9 cellular contexts compared by ENCODE assay signal in the genomic region with DNA sequence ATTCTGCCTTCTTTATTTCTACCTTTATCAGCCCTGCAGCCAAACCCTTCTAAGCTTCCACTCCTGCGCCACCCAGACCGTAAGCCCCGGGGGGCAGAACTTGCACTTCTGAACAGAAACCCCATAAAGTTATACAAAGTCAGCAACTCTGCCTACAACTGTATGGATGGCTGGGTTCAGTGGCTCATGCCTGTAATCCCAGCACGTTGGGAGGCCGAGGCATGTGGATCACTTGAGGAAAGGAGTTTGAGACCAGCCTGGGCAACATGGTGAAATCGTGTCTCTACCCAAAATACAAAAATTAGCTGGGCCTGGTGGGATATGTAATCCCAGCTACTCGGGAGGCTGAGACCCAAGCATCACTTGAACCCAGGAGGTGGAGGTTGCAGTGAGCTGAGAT. TPM values are rescaled to one million over a fixed set of nuclear protein-coding genes. Genes with fewer than 3 reads are reported as not detected.
DNase-seq lines count a peak whose midpoint lies in the region; ATAC-seq and TF ChIP-seq lines count a peak whose summit lies in the region.
"Had no signal": no experiment of that assay in that cellular context is flagged by ENCODE, and none has a peak within 500 bp of the region (broad histone marks: within the 10 kb centered on the region; RNA-seq: fewer than 3 reads in every experiment).

No MANE protein-coding gene starts in this region.

- POLR2A ChIA-PET in CD4-positive, alpha-beta memory T cell (lab: Charles Lee; ENCODE audit: partially characterized antibody): interaction anchor here (0.7 to 2.2 kb wide), 5 partner anchors 11 to 405 kb away, joined by 3 to 15 read pairs (median 7); a partner anchor contains a TSS
- POLR2A ChIA-PET in OCI-LY7 (lab: Charles Lee): interaction anchor here (1.6 kb wide), 1 partner anchor 10 kb away, joined by 6 read pairs; a partner anchor contains a TSS

- H3K27me3 ChIP-seq in CD4-positive, alpha-beta memory T cell (ENCODE audit: insufficient read depth, low read length): no peaks in the 10 kb centered on the region
- H3K27me3 ChIP-seq in prostate gland (replicated peaks; ENCODE audit: insufficient read depth): no peaks in the 10 kb centered on the region

- H3K36me3 ChIP-seq in CD4-positive, alpha-beta memory T cell (ENCODE audit: insufficient read depth, low read length): peaks cover 10% of the 10 kb centered on the region
- H3K36me3 ChIP-seq in OCI-LY7 (ENCODE audit: insufficient read depth, low read length) (peaks cover 84% of the 10 kb centered on the region), prostate gland (no peaks in the 10 kb centered on the region)

- no TSS peak for BruUV-seq in OCI-LY7 (replicated peaks; lab: Mats Ljungman, UMichigan)

- H3K9me2 ChIP-seq in OCI-LY7 (ENCODE audit: insufficient read depth, low read length): no peaks in the 10 kb centered on the region

- 54% methylated on average over 7 of the region's 7 CpGs for WGBS in prostate gland

- H3K27me3 Mint-ChIP-seq in CD4-positive, alpha-beta memory T cell: no peaks in the 10 kb centered on the region

- peaks cover 95% of the 10 kb centered on the region for H3K4me1 ChIP-seq in CD4-positive, alpha-beta memory T cell (ENCODE audit: insufficient read depth, low read length)
- peaks cover 28% of the 10 kb centered on the region for H3K4me1 ChIP-seq in OCI-LY7 (ENCODE audit: insufficient read depth, low read length, poor library complexity, severe bottlenecking)
- H3K4me1 ChIP-seq in prostate gland (replicated peaks): peaks cover 19% of the 10 kb centered on the region

- H3K9me3 ChIP-seq in CD4-positive, alpha-beta memory T cell (ENCODE audit: control insufficient read depth in 1 of 2, low read length in 2 of 2): no peaks in the 10 kb centered on the region
- no peaks in the 10 kb centered on the region for H3K9me3 ChIP-seq in OCI-LY7 (ENCODE audit: low read length)
- no peaks in the 10 kb centered on the region for H3K9me3 ChIP-seq in prostate gland
- H3K9me3 ChIP-seq: mucosa of descending colon had no signal

- H3K27ac ChIP-seq in CD4-positive, alpha-beta memory T cell (ENCODE audit: low read depth, low read length): peak overlapping the region; percentile 43
- H3K27ac ChIP-seq in OCI-LY7 (ENCODE audit: low read depth, low read length, poor library complexity, severe bottlenecking) (no peak overlapping the region), epithelial cell of prostate (peak overlapping the region; percentile 66), prostate gland (peak overlapping the region; percentile 82 to 83)

- H2AFZ ChIP-seq in OCI-LY7 (ENCODE audit: low read length): no peak overlapping the region

- no peak for TF ChIP-seq CTCF in OCI-LY7 (conservative IDR thresholded peaks at IDR 0.05; ENCODE audit: low read length)
- no peak for TF ChIP-seq CTCF in prostate gland (IDR thresholded peaks at IDR 0.05)

- H3K4me3 Mint-ChIP-seq in CD4-positive, alpha-beta memory T cell: peak overlapping the region in 2 of 8 donors; percentile 9 to 33

- H3K4me2 ChIP-seq in OCI-LY7 (ENCODE audit: low read length): peak overlapping the region; percentile 71; the same call in 1 of the 2 replicates

- no peak overlapping the region for H3K4me3 ChIP-seq in CD4-positive, alpha-beta memory T cell (ENCODE audit: low read length in 2 of 2)
- no peak overlapping the region for H3K4me3 ChIP-seq in OCI-LY7 (ENCODE audit: low read depth, low read length, poor library complexity, severe bottlenecking)
- no peak overlapping the region for H3K4me3 ChIP-seq in prostate gland
- H3K4me3 ChIP-seq: mucosa of descending colon had no signal

- peaks cover 55 to 96% (median 74%) of the 10 kb centered on the region in 4 donors for H3K4me1 Mint-ChIP-seq in CD4-positive, alpha-beta memory T cell

- H3K79me2 ChIP-seq in OCI-LY7 (ENCODE audit: insufficient read depth, low read depth, low read length): peaks cover 99% of the 10 kb centered on the region

- peaks cover 49% of the 10 kb centered on the region for H4K20me1 ChIP-seq in OCI-LY7 (ENCODE audit: insufficient read depth, low read length)

- H3K27ac Mint-ChIP-seq in CD4-positive, alpha-beta memory T cell: peak overlapping the region; percentile 28 to 94 (median 90)

- CTCF ChIA-PET in CD4-positive, alpha-beta memory T cell (lab: Charles Lee; ENCODE audit: partially characterized antibody): interaction anchor here (0.7 to 3.9 kb wide), 24 partner anchors 8 to 163 kb away, joined by 3 to 68 read pairs (median 6); a partner anchor contains a TSS
- CTCF ChIA-PET in OCI-LY7 (lab: Charles Lee; ENCODE audit: unreplicated experiment): interaction anchor here (0.6 kb wide), 1 partner anchor 164 kb away, joined by 3 read pairs; no protein-coding TSS in a partner anchor

- peaks cover 3 to 30% of the 10 kb centered on the region in 2 donors for H3K36me3 Mint-ChIP-seq in CD4-positive, alpha-beta memory T cell

- no peak for DNase-seq in CD4-positive, alpha-beta memory T cell
- DNase-seq in OCI-LY7 (ENCODE audit: low spot score) (no peak), epithelial cell of prostate (ENCODE audit: low read depth, low spot score) (no peak), prostate gland (ENCODE audit: low spot score) (no peak), SIG-M5 (lab: John Stamatoyannopoulos, UW) (no peak), DMS 273 treated with DMSO at 0.1 percent for 48 hours (lab: John Stamatoyannopoulos, UW) (no peak)

- intact Hi-C loops in CD4-positive, alpha-beta memory T cell (cut with micrococcal nuclease): no loop called here
- intact Hi-C loops in OCI-LY7 (cut with micrococcal nuclease; ENCODE audit: unreplicated experiment): no loop called here
- intact Hi-C loops in prostate gland (cut with DNase I): loop anchor here (5.0 kb wide), 1 partner anchor 35 kb away; no protein-coding TSS in a partner anchor

- H3K9me3 Mint-ChIP-seq in CD4-positive, alpha-beta memory T cell: no peaks in the 10 kb centered on the region

- no peak for ATAC-seq in GM18873 (IDR thresholded peaks at IDR 0.05; ENCODE audit: low FRiP score, unreplicated experiment)
- no peak for ATAC-seq in HG02840 (IDR thresholded peaks at IDR 0.05; ENCODE audit: low FRiP score, unreplicated experiment)

- TF ChIP-seq POLR2A in prostate gland (IDR thresholded peaks at IDR 0.05): no peak

RNA-seq across cellular contexts. Expression of a gene that starts 10.4 kb away (rescaled TPM):
- total RNA-seq in CD4-positive, alpha-beta memory T cell: 10 to 100 TPM; 84.1 to 94.9 TPM
- polyA plus RNA-seq in CD4-positive, alpha-beta memory T cell: 10 to 100 TPM in 1 of 2 donors, 1 to 10 TPM in 1; 3.4 to 11.6 TPM
- total RNA-seq in OCI-LY7 (2014; rRNA removed; shearing (Covaris generic)): 63.7 and 74.3 TPM in 2 replicates
- total RNA-seq in OCI-LY7 (2022) (90.2 and 99.9 TPM in 2 replicates), prostate gland (100 to 1,000 TPM in 1 of 2 donors, 10 to 100 TPM in 1; 84.6 to 120 TPM)

RNA-seq across cellular contexts. Expression of a gene that starts 53.5 kb away (rescaled TPM):
- total RNA-seq in CD4-positive, alpha-beta memory T cell: 10 to 100 TPM; 65.0 to 68.0 TPM
- 1 to 10 TPM; 1.7 to 4.3 TPM for polyA plus RNA-seq in CD4-positive, alpha-beta memory T cell
- 5.6 and 8.1 TPM in 2 replicates for total RNA-seq in OCI-LY7 (2014; rRNA removed; shearing (Covaris generic))
- total RNA-seq in OCI-LY7 (2022) (11.0 and 12.9 TPM in 2 replicates), prostate gland (10 to 100 TPM; 27.9 to 36.8 TPM)
